ENCODE assay signal across 8 cellular contexts in the genomic region with DNA sequence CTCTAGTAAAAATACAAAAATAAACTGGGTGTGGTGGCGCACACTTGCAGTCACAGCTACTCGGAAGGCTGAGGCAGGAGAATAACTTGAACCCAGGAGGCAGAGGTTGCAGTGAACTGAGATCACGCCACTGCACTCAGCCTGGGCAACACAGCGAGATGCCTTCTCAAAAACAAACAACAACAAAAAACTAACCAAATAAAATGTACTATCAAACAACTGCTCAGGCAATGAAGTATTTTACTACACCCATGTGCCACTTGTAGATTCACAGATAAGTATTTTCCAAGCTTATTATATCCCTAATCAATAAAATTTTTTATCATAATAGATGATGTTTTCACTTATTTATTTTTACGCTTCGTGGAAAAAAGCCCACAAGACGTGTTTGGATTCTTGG. TPM values are rescaled to one million over a fixed set of nuclear protein-coding genes. Genes with fewer than 3 reads are reported as not detected.
DNase-seq lines count a peak whose midpoint lies in the region; ATAC-seq, FAIRE-seq and TF ChIP-seq lines count a peak whose summit lies in the region.

No MANE protein-coding gene starts in this region.

- peak in 1 of 2 donors; percentile 4 for DNase-seq in activated T-cell treated with anti-CD3 and anti-CD28 coated beads, Interleukin-2, amount 50 U/mL, for 72 hours
- no peak for DNase-seq in activated T-cell treated with anti-CD3 and anti-CD28 coated beads, Interleukin-2, amount 50 U/mL, for 48 hours
- DNase-seq in GM12878 (ENCODE audit: low read depth, low spot score) (no peak), lower lobe of right lung (no peak), transverse colon (peak; percentile 8), GF-D8 (lab: John Stamatoyannopoulos, UW) (no peak), ecto neural progenitor cell (ENCODE audit: low spot score) (no peak)

- H3K4me1 ChIP-seq in GM12878 (ENCODE audit: control insufficient read depth, insufficient read depth, low read length) (no peaks in the 10 kb centered on the region), lower lobe of right lung (peaks cover 7% of the 10 kb centered on the region), transverse colon (peaks cover 0 to 13% (median under 1%) of the 10 kb centered on the region in 4 donors)

- intact Hi-C loops in GM12878 (cut with micrococcal nuclease; ENCODE audit: unreplicated experiment), result loop anchor here (2.0 to 10.0 kb wide), 3 partner anchors 30 to 242 kb away; partner anchors contain the start of genes ATM and NPAT
- intact Hi-C loops in lower lobe of right lung (cut with DNase I), result no loop called here
- intact Hi-C loops in transverse colon (cut with DNase I; ENCODE audit: low total_unique reads), result no loop called here

- H3K4me2 ChIP-seq in GM12878 (ENCODE audit: control insufficient read depth, insufficient read depth), result peak overlapping the region; percentile 58

- no peaks in the 10 kb centered on the region for H3K27me3 Mint-ChIP-seq in activated T-cell treated with anti-CD3 and anti-CD28 coated beads, Interleukin-2, amount 50 U/mL, for 72 hours (ENCODE audit: low read depth)

- H3K9me3 ChIP-seq in GM12878 (replicated peaks; ENCODE audit: control insufficient read depth, insufficient read depth, low read length) (no peaks in the 10 kb centered on the region), lower lobe of right lung (no peaks in the 10 kb centered on the region), transverse colon (no peaks in the 10 kb centered on the region)

- no peaks in the 10 kb centered on the region for H3K79me2 ChIP-seq in GM12878 (ENCODE audit: control insufficient read depth, insufficient read depth, low read length)

- H3K27ac ChIP-seq in GM12878 (ENCODE audit: control insufficient read depth, insufficient read depth) (peak overlapping the region; percentile 93), lower lobe of right lung (peak overlapping the region; percentile 99), transverse colon (peak overlapping the region; percentile 97 to 99 (median 98))

- H3K9me3 Mint-ChIP-seq in activated T-cell treated with anti-CD3 and anti-CD28 coated beads, Interleukin-2, amount 50 U/mL, for 72 hours, result no peaks in the 10 kb centered on the region

- ATAC-seq in activated T-cell treated with anti-CD3 and anti-CD28 coated beads, Interleukin-2, amount 50 U/mL, for 72 hours (replicated peaks in 1 of 2), result no peak
- ATAC-seq in GM12878, result no peak
- no peak for ATAC-seq in lower lobe of right lung
- ATAC-seq in GM18907 (IDR thresholded peaks at IDR 0.05; ENCODE audit: unreplicated experiment), result no peak

- POLR2A ChIA-PET in GM12878 (lab: Charles Lee), result interaction anchor here (0.6 kb wide), 1 partner anchor 199 kb away, joined by 3 read pairs; the partner anchor contains the start of gene DDX10

- H3K27me3 ChIP-seq in GM12878 (replicated peaks in 1 of 2; ENCODE audit: control insufficient read depth in 2 of 2, insufficient read depth in 2 of 2, low read length in 1 of 2), result no peaks in the 10 kb centered on the region
- H3K27me3 ChIP-seq in lower lobe of right lung (ENCODE audit: low read depth), result no peaks in the 10 kb centered on the region
- no peaks in the 10 kb centered on the region for H3K27me3 ChIP-seq in transverse colon

- TF ChIP-seq CTCF in GM12878 (IDR thresholded peaks at IDR 0.05 in 2 of 3, conservative IDR thresholded peaks at IDR 0.05 in 1 of 3; ENCODE audit: control insufficient read depth in 2 of 3, extremely low read depth in 1 of 3, insufficient read depth in 1 of 3, low read depth in 3 of 3, low read length in 3 of 3) (no peak), lower lobe of right lung (IDR thresholded peaks at IDR 0.05) (no peak), transverse colon (IDR thresholded peaks at IDR 0.05) (no peak)

- no peaks in the 10 kb centered on the region for H4K20me1 ChIP-seq in GM12878 (ENCODE audit: control insufficient read depth, insufficient read depth)

- H3K27ac Mint-ChIP-seq in activated T-cell treated with anti-CD3 and anti-CD28 coated beads, Interleukin-2, amount 50 U/mL, for 72 hours, result peak overlapping the region; percentile 98

- H3K4me3 ChIP-seq in GM12878, result peak overlapping the region; percentile 74
- H3K4me3 ChIP-seq in lower lobe of right lung, result peak overlapping the region; percentile 65
- H3K4me3 ChIP-seq in transverse colon, result peak overlapping the region; percentile 40 to 65 (median 62)

- H3K9ac ChIP-seq in GM12878 (ENCODE audit: control insufficient read depth, insufficient read depth, low read length), result peak overlapping the region; percentile 99

- peak overlapping the region; percentile 90 for H2AFZ ChIP-seq in GM12878 (ENCODE audit: control insufficient read depth, low read depth, low read length)

- FAIRE-seq in GM12878 (lab: Jason Lieb, UNC), result no peak

- RAD21 ChIA-PET in GM12878 (lab: Charles Lee; ENCODE audit: unreplicated experiment), result interaction anchor here (1.0 to 1.5 kb wide), 2 partner anchors 180 to 181 kb away, joined by 3 to 4 read pairs; no protein-coding TSS in a partner anchor

- TF ChIP-seq EP300 in GM12878 (IDR thresholded peaks at IDR 0.05; ENCODE audit: borderline replicate concordance in 1 of 2, control insufficient read depth in 1 of 2, low read depth in 2 of 2, low read length in 2 of 2) (no peak), transverse colon (IDR thresholded peaks at IDR 0.05; ENCODE audit: low read depth) (no peak)

- CTCF ChIA-PET in GM12878 (lab: Yijun Ruan, JAX), result interaction anchor here (1.4 to 2.3 kb wide), 2 partner anchors 184 to 458 kb away, joined by 3 to 6 read pairs; partner anchors contain the start of gene CUL5

- peak overlapping the region; percentile 92 to 94 for H3K4me3 Mint-ChIP-seq in activated T-cell treated with anti-CD3 and anti-CD28 coated beads, Interleukin-2, amount 50 U/mL, for 72 hours

- H3K36me3 Mint-ChIP-seq in activated T-cell treated with anti-CD3 and anti-CD28 coated beads, Interleukin-2, amount 50 U/mL, for 72 hours (ENCODE audit: insufficient read depth in 2 of 2), result peaks cover 3 to 8% of the 10 kb centered on the region in 2 donors

- SMC1A ChIA-PET in GM12878 (lab: Charles Lee; ENCODE audit: uncharacterized antibody, unreplicated experiment), result interaction anchor here (0.6 to 2.9 kb wide), 3 partner anchors 28 to 237 kb away, joined by 3 to 16 read pairs (median 3); no protein-coding TSS in a partner anchor

- BruUV-seq in GM12878 (replicated peaks; lab: Mats Ljungman, UMichigan), result no TSS peak

- H3K36me3 ChIP-seq in GM12878 (ENCODE audit: control insufficient read depth in 2 of 2, insufficient read depth in 2 of 2, low read length in 1 of 2) (no peaks in the 10 kb centered on the region), lower lobe of right lung (no peaks in the 10 kb centered on the region), transverse colon (no peaks in the 10 kb centered on the region)

- no peak for TF ChIP-seq RAD21 in GM12878 (IDR thresholded peaks at IDR 0.05; ENCODE audit: insufficient read depth, low read depth, low read length)

- TF ChIP-seq POLR2A in GM12878 (IDR thresholded peaks at IDR 0.05; ENCODE audit: low read depth, low read length) (no peak), transverse colon (IDR thresholded peaks at IDR 0.05) (no peak)

- in situ Hi-C loops in GM12878 (cut with MboI), result no loop called here
- in situ Hi-C loops in transverse colon (cut with MboI; ENCODE audit: low pct_ligation_motif_present in 1 of 4, low pct_unique_long_range_greater_than_20kb in 1 of 4, low sequenced_read_pairs in 3 of 4), result loop anchor here in 1 of 4 donors (10.0 kb wide), 1 partner anchor 242 kb away; the partner anchor contains the start of genes ATM and NPAT

- peaks cover 14% of the 10 kb centered on the region for H3K4me1 Mint-ChIP-seq in activated T-cell treated with anti-CD3 and anti-CD28 coated beads, Interleukin-2, amount 50 U/mL, for 72 hours (ENCODE audit: low read depth)

- 59% methylated on average over 7 of the region's 7 CpGs for WGBS in GM12878 (ENCODE audit: insufficient coverage, insufficient replicate concordance, low lambda C conversion rate, missing lambda C conversion rate)
- WGBS in transverse colon (ENCODE audit: low coverage in 1 of 2), 2 donors, result 44 to 45% methylated on average over 7 of the region's 7 CpGs

RNA-seq across cellular contexts. Expression of gene C11orf65, which starts 0.9 kb away (rescaled TPM):
- 1 to 10 TPM; 1.2 to 1.5 TPM for total RNA-seq in activated T-cell treated with anti-CD3 and anti-CD28 coated beads, Interleukin-2, amount 50 U/mL, for 72 hours
- 4.6 and 5.0 TPM in 2 replicates for total RNA-seq in GM12878 (2013; cell fraction: nucleolus; rRNA removed)
- total RNA-seq in GM12878 (2014; rRNA removed), result 0.90 and 1.5 TPM in 2 replicates
- total RNA-seq in GM12878 (2014; rRNA removed; fragmentation: Illumina TruSeq; extraction: Trizol), result 2.0 and 3.1 TPM in 2 replicates
- total RNA-seq in GM12878 (2021), result 0.21 and 0.87 TPM in 2 replicates
- polyA plus RNA-seq in GM12878 (2011; ENCODE audit: low read depth), result 0.63 TPM
- polyA plus RNA-seq in GM12878 (2011; rRNA removed), result 1.3 and 2.6 TPM in 2 replicates
- polyA plus RNA-seq in GM12878 (2011; cell fraction: cytosol; rRNA removed), result 0.33 TPM in 2 replicates
- 0.31 and 0.73 TPM in 2 replicates for polyA plus RNA-seq in GM12878 (2011; cell fraction: nucleus; rRNA removed)
- polyA plus RNA-seq in GM12878 (2012), result 1.3 and 1.5 TPM in 2 replicates
- 0.71 and 0.81 TPM in 2 replicates for polyA plus RNA-seq in GM12878 (2014; fragmentation: Illumina TruSeq; extraction: Trizol)
- polyA plus RNA-seq in GM12878 (2014; fragmentation: Nextera tagmentation; extraction: Ambion mirVana), result 1 to 10 TPM; 1.4 to 1.5 TPM
- polyA plus RNA-seq in GM12878 (2014; rRNA removed), result 0.93 and 1.1 TPM in 2 replicates
- polyA plus RNA-seq in GM12878 (2016; fragmentation: Nextera tagmentation; extraction: Ambion mirVana), result 1 to 10 TPM; 1.2 TPM
- 0.51 and 0.72 TPM in 2 replicates for polyA minus RNA-seq in GM12878 (2011; rRNA and poly(A)+ RNA removed)
- polyA minus RNA-seq in GM12878 (2011; cell fraction: cytosol; rRNA and poly(A)+ RNA removed), result 1.1 TPM in 1 of 2 replicates, not detected in the other
- polyA minus RNA-seq in GM12878 (2011; cell fraction: nucleus; rRNA and poly(A)+ RNA removed), result 0.73 and 0.86 TPM in 2 replicates
- 1.3 TPM for total RNA-seq in lower lobe of right lung
- total RNA-seq in transverse colon, result 1 to 10 TPM in 2 of 4 donors, not detected in 2; 1.1 TPM

RNA-seq across cellular contexts. Expression of gene POGLUT3, which starts 31.8 kb away (rescaled TPM):
- 10 to 100 TPM; 12.1 to 16.2 TPM for total RNA-seq in activated T-cell treated with anti-CD3 and anti-CD28 coated beads, Interleukin-2, amount 50 U/mL, for 72 hours
- 13.6 and 14.3 TPM in 2 replicates for total RNA-seq in GM12878 (2013; cell fraction: nucleolus; rRNA removed)
- total RNA-seq in GM12878 (2014; rRNA removed) (11.8 and 15.2 TPM in 2 replicates), GM12878 (2014; rRNA removed; fragmentation: Illumina TruSeq; extraction: Trizol) (15.9 and 16.0 TPM in 2 replicates), GM12878 (2021) (11.3 and 12.4 TPM in 2 replicates), lower lobe of right lung (19.1 TPM), transverse colon (1 to 10 TPM; 1.8 to 8.1 (median 6.9) TPM)
- polyA plus RNA-seq in GM12878 (2011; ENCODE audit: low read depth), result 8.3 TPM
- polyA plus RNA-seq in GM12878 (2011; rRNA removed) (21.5 and 27.4 TPM in 2 replicates), GM12878 (2014; fragmentation: Illumina TruSeq; extraction: Trizol) (18.3 and 24.0 TPM in 2 replicates), GM12878 (2014; fragmentation: Nextera tagmentation; extraction: Ambion mirVana) (1 to 10 TPM; 3.7 to 5.4 TPM), GM12878 (2014; rRNA removed) (11.7 and 13.6 TPM in 2 replicates), GM12878 (2016; fragmentation: Nextera tagmentation; extraction: Ambion mirVana) (10 to 100 TPM; 12.8 to 13.0 TPM)
- 10.1 and 10.3 TPM in 2 replicates for polyA plus RNA-seq in GM12878 (2011; cell fraction: cytosol; rRNA removed)
- 6.2 and 6.6 TPM in 2 replicates for polyA plus RNA-seq in GM12878 (2011; cell fraction: nucleus; rRNA removed)
- polyA plus RNA-seq in GM12878 (2012), result 5.4 and 7.4 TPM in 2 replicates
- 13.3 and 19.6 TPM in 2 replicates for polyA minus RNA-seq in GM12878 (2011; rRNA and poly(A)+ RNA removed)
- 8.2 and 12.9 TPM in 2 replicates for polyA minus RNA-seq in GM12878 (2011; cell fraction: cytosol; rRNA and poly(A)+ RNA removed)
- 2.8 and 3.9 TPM in 2 replicates for polyA minus RNA-seq in GM12878 (2011; cell fraction: nucleus; rRNA and poly(A)+ RNA removed)
